In genomic region chr10:73625884-73626753, GRCh38 we compare ENCODE assay signal across 8 cellular contexts. TPM values are rescaled to one million over a fixed set of nuclear protein-coding genes. Genes with fewer than 3 reads are reported as not detected.
A peak's percentile ranks its signal among the peaks of the same experiment; 100 is the strongest.
DNase-seq lines count a peak whose midpoint lies in the region; ATAC-seq, FAIRE-seq and TF ChIP-seq lines count a peak whose summit lies in the region.

No MANE protein-coding gene starts in this region.

- peak; percentile 92 for DNase-seq in GM12892 (ENCODE audit: insufficient read length)
- peak; percentile 97 for DNase-seq in NCI-H1436 (lab: John Stamatoyannopoulos, UW)
- peak; percentile 96 for DNase-seq in SW480 (ENCODE audit: low spot score)
- peak; percentile 96 for DNase-seq in amniotic epithelial cell (ENCODE audit: low read depth)
- DNase-seq in left cardiac atrium = peak; percentile 94
- DNase-seq in posterior cingulate gyrus = peak; percentile 70 to 98 (median 84)
- DNase-seq in upper lobe of left lung = peak in 1 of 2 donors; percentile 98

- intact Hi-C loops in left cardiac atrium (cut with DNase I) = no loop called here
- intact Hi-C loops in posterior cingulate gyrus (cut with DNase I) = loop anchor here (5.0 kb wide), 1 partner anchor 99 kb away; no protein-coding TSS in a partner anchor

- TF ChIP-seq POLR2A in GM12892 (IDR thresholded peaks at IDR 0.05; ENCODE audit: low read depth, low read length) (peak; percentile 93), upper lobe of left lung (IDR thresholded peaks at IDR 0.05) (peak in 2 of 4 donors; percentile 53 to 72)

- ATAC-seq in HG02840 (IDR thresholded peaks at IDR 0.05; ENCODE audit: low FRiP score, unreplicated experiment) = peak; percentile 94
- peak; percentile 99 for ATAC-seq in left cardiac atrium
- ATAC-seq in upper lobe of left lung (ENCODE audit: low FRiP score in 2 of 2) = peak; percentile 96 to 98

- TF ChIP-seq EP300 in upper lobe of left lung (IDR thresholded peaks at IDR 0.05) = no peak

- peak overlapping the region; percentile 62 to 98 (median 90) for H3K4me3 ChIP-seq in upper lobe of left lung

- H3K27ac ChIP-seq in upper lobe of left lung = peak overlapping the region; percentile 85 to 90 (median 87)

- 3% methylated on average over 31 to 42 of the region's 42 CpGs for WGBS in upper lobe of left lung, 2 donors

- H3K27me3 ChIP-seq in upper lobe of left lung = no peaks in the 10 kb centered on the region

- no peaks in the 10 kb centered on the region for H3K9me3 ChIP-seq in upper lobe of left lung

- no peaks in the 10 kb centered on the region for H3K36me3 ChIP-seq in upper lobe of left lung

- no peak for TF ChIP-seq CTCF in upper lobe of left lung (IDR thresholded peaks at IDR 0.05)

- FAIRE-seq in GM12892 (lab: Jason Lieb, UNC) = peak; percentile 98

- peaks cover 9 to 16% (median 14%) of the 10 kb centered on the region in 4 donors for H3K4me1 ChIP-seq in upper lobe of left lung

RNA-seq across cellular contexts. Expression of gene MYOZ1, which starts 15.2 kb away (rescaled TPM):
- polyA plus RNA-seq in GM12892 (2012; ENCODE audit: missing spikeins) = 0.45 TPM
- total RNA-seq in left cardiac atrium (10 to 100 TPM in 1 of 2 donors, 1 to 10 TPM in 1; 2.1 to 13.1 TPM), upper lobe of left lung (1 to 10 TPM in 2 of 6 donors, under 1 TPM in 1, not detected in 3; 0.46 to 3.5 (median 2.6) TPM)

RNA-seq across cellular contexts. Expression of gene SYNPO2L, which starts 29.7 kb away (rescaled TPM):
- 0.66 TPM for polyA plus RNA-seq in GM12892 (2012; ENCODE audit: missing spikeins)
- total RNA-seq in left cardiac atrium = 100 to 1,000 TPM; 165 to 219 TPM
- under 1 TPM in 3 of 6 donors, not detected in 3; 0.54 to 0.84 (median 0.78) TPM for total RNA-seq in upper lobe of left lung

RNA-seq across cellular contexts. Expression of gene USP54, which starts 35.0 kb away (rescaled TPM):
- 4.6 TPM for polyA plus RNA-seq in GM12892 (2012; ENCODE audit: missing spikeins)
- total RNA-seq in left cardiac atrium (10 to 100 TPM; 30.5 to 47.8 TPM), upper lobe of left lung (100 to 1,000 TPM in 4 of 6 donors, 10 to 100 TPM in 2; 67.9 to 188 (median 120) TPM)

Comparison
In these comparisons a context has a peak if more than half of its experiments do, and no peak if none do; other contexts are left out.
1. RNA of gene SYNPO2L, which starts 29.7 kb away (total RNA-seq): 165 to 219 TPM in left cardiac atrium; 0.54 to 0.84 TPM in upper lobe of left lung; every median in the first group is over 10 times any median in the second.
2. Peak in every context shown above with its lines, with median percentiles within 50 percentile points of each other: ATAC-seq.